24 cellular contexts compared by ENCODE assay signal in the genomic region with DNA sequence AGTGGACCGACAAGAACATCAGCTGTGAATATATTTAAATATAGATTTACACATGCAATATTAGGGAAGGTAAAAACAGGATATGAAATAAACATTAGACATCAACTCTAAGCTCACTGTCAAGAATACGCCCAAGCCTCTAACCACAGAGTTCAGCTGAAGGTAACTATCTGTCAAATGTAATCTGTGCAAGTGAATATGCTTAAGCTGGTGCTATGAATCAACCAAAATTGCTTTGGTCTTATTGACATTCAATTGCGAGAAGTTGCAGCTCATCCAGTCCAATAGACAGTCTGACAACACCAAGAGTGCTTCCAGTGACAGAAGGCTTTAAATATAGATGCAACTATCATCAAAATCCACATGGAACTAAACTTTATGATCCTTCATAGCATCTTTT. TPM values are rescaled to one million over a fixed set of nuclear protein-coding genes. Genes with fewer than 3 reads are reported as not detected.
"Had no signal": no experiment of that assay in that cellular context is flagged by ENCODE, and none has a peak within 500 bp of the region (broad histone marks: within the 10 kb centered on the region; RNA-seq: fewer than 3 reads in every experiment).

No MANE protein-coding gene starts in this region.

- H3K9me3 ChIP-seq: psoas muscle, spleen, testis, tibial nerve, upper lobe of right lung had no signal

- H3K9me3 Mint-ChIP-seq: dendritic cell treated with granulocyte-macrophage colony-stimulating factor and Interleukin-4, amounts not matched to agents 40 ng/mL and 50 ng/mL, for 4 days; nephron; stimulated activated naive B cell treated with anti-CD40 and anti-IgM and Interleukin-4, amounts not matched to agents 10 μg/mL and 1 μg/mL and 100 μg/mL, for 72 hours had no signal

- H3K27ac Mint-ChIP-seq: dendritic cell treated with granulocyte-macrophage colony-stimulating factor and Interleukin-4, amounts not matched to agents 40 ng/mL and 50 ng/mL, for 4 days; effector memory CD8-positive, alpha-beta T cell; naive B cell; nephron; stimulated activated naive B cell treated with anti-CD40 and anti-IgM and Interleukin-4, amounts not matched to agents 10 μg/mL and 1 μg/mL and 100 μg/mL, for 72 hours; stimulated activated naive CD8-positive, alpha-beta T cell treated with anti-CD3 and anti-CD28 coated beads, Interleukin-15, amount 100 ng/mL, for 72 hours had no signal

- H3K4me3 ChIP-seq: hepatocyte, lung, psoas muscle, spleen, testis, tibial nerve, upper lobe of right lung had no signal

- ATAC-seq: effector memory CD8-positive, alpha-beta T cell; left colon; left ventricle myocardium superior; psoas muscle; sciatic nerve; stimulated activated naive B cell treated with anti-CD40 and anti-IgM and Interleukin-4, amounts not matched to agents 10 μg/mL and 1 μg/mL and 100 μg/mL, for 72 hours; stimulated activated naive CD8-positive, alpha-beta T cell treated with anti-CD3 and anti-CD28 coated beads, Interleukin-15, amount 100 ng/mL, for 72 hours; upper lobe of right lung had no signal

- DNase-seq: effector memory CD8-positive, alpha-beta T cell; erythroblast; foreskin melanocyte; left colon; left ventricle myocardium superior; mesendoderm; naive B cell; psoas muscle; retina; spleen; stimulated activated CD4-positive, alpha-beta T cell treated with anti-CD3 and anti-CD28 coated beads, Interleukin-15, amount 100 ng/mL, for 24 hours; stimulated activated CD4-positive, alpha-beta T cell treated with anti-CD3 and anti-CD28 coated beads, Interleukin-1b, Interleukin-23, amount 100 ng/mL, for 48 hours; stimulated activated CD4-positive, alpha-beta T cell treated with anti-CD3 and anti-CD28 coated beads, Interleukin-4, amount 100 ng/mL, for 24 hours; stimulated activated naive B cell treated with anti-CD40 and anti-IgM and Interleukin-4, amounts not matched to agents 10 μg/mL and 1 μg/mL and 100 μg/mL, for 72 hours; stimulated activated naive CD8-positive, alpha-beta T cell treated with anti-CD3 and anti-CD28 coated beads, Interleukin-15, amount 100 ng/mL, for 72 hours; testis; upper lobe of right lung had no signal

- H3K4me1 Mint-ChIP-seq: naive B cell; nephron; stimulated activated naive B cell treated with anti-CD40 and anti-IgM and Interleukin-4, amounts not matched to agents 10 μg/mL and 1 μg/mL and 100 μg/mL, for 72 hours; stimulated activated naive CD8-positive, alpha-beta T cell treated with anti-CD3 and anti-CD28 coated beads, Interleukin-15, amount 100 ng/mL, for 72 hours had no signal

- H3K27me3 ChIP-seq: hepatocyte, spleen, testis, tibial nerve, upper lobe of right lung had no signal

- H3K4me3 Mint-ChIP-seq: dendritic cell treated with granulocyte-macrophage colony-stimulating factor and Interleukin-4, amounts not matched to agents 40 ng/mL and 50 ng/mL, for 4 days; effector memory CD8-positive, alpha-beta T cell; naive B cell; nephron; stimulated activated naive B cell treated with anti-CD40 and anti-IgM and Interleukin-4, amounts not matched to agents 10 μg/mL and 1 μg/mL and 100 μg/mL, for 72 hours; stimulated activated naive CD8-positive, alpha-beta T cell treated with anti-CD3 and anti-CD28 coated beads, Interleukin-15, amount 100 ng/mL, for 72 hours had no signal

- H3K36me3 ChIP-seq: spleen, tibial nerve, upper lobe of right lung had no signal

- H3K27me3 Mint-ChIP-seq: dendritic cell treated with granulocyte-macrophage colony-stimulating factor and Interleukin-4, amounts not matched to agents 40 ng/mL and 50 ng/mL, for 4 days; effector memory CD8-positive, alpha-beta T cell; naive B cell; stimulated activated naive B cell treated with anti-CD40 and anti-IgM and Interleukin-4, amounts not matched to agents 10 μg/mL and 1 μg/mL and 100 μg/mL, for 72 hours; stimulated activated naive CD8-positive, alpha-beta T cell treated with anti-CD3 and anti-CD28 coated beads, Interleukin-15, amount 100 ng/mL, for 72 hours had no signal

- H3K36me3 Mint-ChIP-seq: naive B cell; stimulated activated naive B cell treated with anti-CD40 and anti-IgM and Interleukin-4, amounts not matched to agents 10 μg/mL and 1 μg/mL and 100 μg/mL, for 72 hours had no signal

- H3K4me1 ChIP-seq: psoas muscle, spleen, testis, tibial nerve, upper lobe of right lung had no signal

RNA-seq across cellular contexts. Expression of a gene that starts 32.3 kb away (rescaled TPM):
- total RNA-seq: kidney epithelial cell, spleen, upper lobe of right lung had no signal
- polyA plus RNA-seq: hepatocyte had no signal
